ENCODE assay signal across 1 cellular context in the genomic region with DNA sequence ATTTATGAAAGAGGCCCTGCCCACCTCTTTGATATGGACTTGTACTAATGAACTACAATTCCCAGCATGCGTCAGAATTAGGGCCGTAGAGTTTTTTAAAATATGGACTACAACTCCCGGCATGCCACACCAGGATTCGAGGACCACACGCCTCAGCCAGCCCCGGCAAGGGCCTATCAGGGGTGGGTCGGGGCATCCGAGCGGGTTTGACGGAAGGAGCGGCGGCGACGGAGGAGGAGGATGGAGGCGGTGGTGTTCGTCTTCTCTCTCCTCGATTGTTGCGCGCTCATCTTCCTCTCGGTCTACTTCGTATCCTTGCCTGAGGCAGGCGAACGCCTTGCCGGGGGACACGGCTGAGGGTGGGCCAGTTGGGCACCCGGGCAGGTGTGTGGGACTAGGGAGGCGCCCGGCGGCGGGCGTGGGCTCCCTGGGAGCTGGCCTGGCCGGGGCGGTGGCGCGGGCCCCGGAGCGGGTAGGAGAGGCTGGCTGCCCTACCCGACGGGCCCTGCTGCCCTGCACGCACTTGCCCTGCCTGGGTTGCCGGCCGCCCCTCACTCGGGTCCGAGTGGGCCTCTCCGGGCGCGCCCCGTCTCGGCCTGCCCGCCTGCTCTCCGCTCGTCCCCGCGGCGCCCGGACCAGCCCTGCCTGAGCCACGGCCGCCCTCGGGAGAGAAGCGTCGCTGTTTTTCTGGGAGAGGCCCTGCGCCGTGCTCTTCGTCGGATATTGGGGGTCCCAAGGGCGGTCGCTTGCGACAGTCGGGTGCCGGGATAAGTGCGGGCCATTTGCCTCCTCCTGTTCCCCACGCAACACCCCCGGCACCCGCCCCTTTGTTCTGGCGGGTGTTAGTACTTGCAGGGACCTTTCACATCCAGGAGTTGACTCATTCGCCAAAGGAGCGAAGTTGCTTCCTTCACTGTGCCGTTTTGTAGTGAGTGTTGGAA.
TF ChIP-seq lines count a peak whose summit lies in the region.

TSS of gene CNIH4 (plus strand) at position 195 of the 941 bp plus-strand sequence. CDS start at position 241, 46 bp downstream.

TF ChIP-seq in HEK293, 187 proteins besides CTCF, POLR2A, EP300 and RAD21 (continued from another document and continues in another):
- TF ChIP-seq ZNF416 (tag by site-specific recombination; IDR thresholded peaks at IDR 0.05): no peak
- TF ChIP-seq ZNF514 (tag by site-specific recombination; IDR thresholded peaks at IDR 0.05): no peak
- TF ChIP-seq GFI1B (tag by site-specific recombination; IDR thresholded peaks at IDR 0.05): no peak
- peak; percentile 72 for TF ChIP-seq KLF1 (tag by site-specific recombination; IDR thresholded peaks at IDR 0.05)
- TF ChIP-seq REPIN1 (tag by site-specific recombination; IDR thresholded peaks at IDR 0.05; ENCODE audit: low read depth): peak; percentile 84; the same call in 1 of the 2 replicates
- peak; percentile 74 for TF ChIP-seq ZSCAN30 (tag by site-specific recombination; IDR thresholded peaks at IDR 0.05)
- TF ChIP-seq, protein P1, sequence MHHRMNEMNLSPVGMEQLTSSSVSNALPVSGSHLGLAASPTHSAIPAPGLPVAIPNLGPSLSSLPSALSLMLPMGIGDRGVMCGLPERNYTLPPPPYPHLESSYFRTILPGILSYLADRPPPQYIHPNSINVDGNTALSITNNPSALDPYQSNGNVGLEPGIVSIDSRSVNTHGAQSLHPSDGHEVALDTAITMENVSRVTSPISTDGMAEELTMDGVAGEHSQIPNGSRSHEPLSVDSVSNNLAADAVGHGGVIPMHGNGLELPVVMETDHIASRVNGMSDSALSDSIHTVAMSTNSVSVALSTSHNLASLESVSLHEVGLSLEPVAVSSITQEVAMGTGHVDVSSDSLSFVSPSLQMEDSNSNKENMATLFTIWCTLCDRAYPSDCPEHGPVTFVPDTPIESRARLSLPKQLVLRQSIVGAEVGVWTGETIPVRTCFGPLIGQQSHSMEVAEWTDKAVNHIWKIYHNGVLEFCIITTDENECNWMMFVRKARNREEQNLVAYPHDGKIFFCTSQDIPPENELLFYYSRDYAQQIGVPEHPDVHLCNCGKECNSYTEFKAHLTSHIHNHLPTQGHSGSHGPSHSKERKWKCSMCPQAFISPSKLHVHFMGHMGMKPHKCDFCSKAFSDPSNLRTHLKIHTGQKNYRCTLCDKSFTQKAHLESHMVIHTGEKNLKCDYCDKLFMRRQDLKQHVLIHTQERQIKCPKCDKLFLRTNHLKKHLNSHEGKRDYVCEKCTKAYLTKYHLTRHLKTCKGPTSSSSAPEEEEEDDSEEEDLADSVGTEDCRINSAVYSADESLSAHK (tag by site-specific recombination; IDR thresholded peaks at IDR 0.05): no peak
- TF ChIP-seq ZSCAN23 (tag by site-specific recombination; IDR thresholded peaks at IDR 0.05): no peak
- peak; percentile 91 for TF ChIP-seq SP3 (tag by site-specific recombination; IDR thresholded peaks at IDR 0.05)
- no peak for TF ChIP-seq ZNF274 (IDR thresholded peaks at IDR 0.05; ENCODE audit: low read length)
- no peak for TF ChIP-seq ZNF274 (tag by site-specific recombination; IDR thresholded peaks at IDR 0.05; ENCODE audit: borderline replicate concordance)
- peak; percentile 79 for TF ChIP-seq KLF17 (tag by site-specific recombination; IDR thresholded peaks at IDR 0.05)
- no peak for TF ChIP-seq ZNF155 (tag by site-specific recombination; IDR thresholded peaks at IDR 0.05)
- TF ChIP-seq, protein P2, sequence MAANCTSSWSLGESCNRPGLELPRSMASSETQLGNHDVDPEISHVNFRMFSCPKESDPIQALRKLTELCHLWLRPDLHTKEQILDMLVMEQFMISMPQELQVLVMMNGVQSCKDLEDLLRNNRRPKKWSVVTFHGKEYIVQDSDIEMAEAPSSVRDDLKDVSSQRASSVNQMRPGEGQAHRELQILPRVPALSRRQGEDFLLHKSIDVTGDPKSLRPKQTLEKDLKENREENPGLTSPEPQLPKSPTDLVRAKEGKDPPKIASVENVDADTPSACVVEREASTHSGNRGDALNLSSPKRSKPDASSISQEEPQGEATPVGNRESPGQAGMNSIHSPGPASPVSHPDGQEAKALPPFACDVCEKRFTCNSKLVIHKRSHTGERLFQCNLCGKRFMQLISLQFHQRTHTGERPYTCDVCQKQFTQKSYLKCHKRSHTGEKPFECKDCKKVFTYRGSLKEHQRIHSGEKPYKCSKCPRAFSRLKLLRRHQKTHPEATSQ (tag by site-specific recombination; IDR thresholded peaks at IDR 0.05): peak; percentile 83; the same call in 1 of the 2 replicates
- TF ChIP-seq KLF8 (tag by site-specific recombination; IDR thresholded peaks at IDR 0.05): peak; percentile 97
- no peak for TF ChIP-seq ZNF548 (tag by site-specific recombination; IDR thresholded peaks at IDR 0.05)
- TF ChIP-seq ZNF335 (tag by site-specific recombination; conservative IDR thresholded peaks at IDR 0.05): peak; percentile 99
- TF ChIP-seq GLIS1 (tag by site-specific recombination; IDR thresholded peaks at IDR 0.05): no peak; the same call in 1 of the 2 replicates
- TF ChIP-seq ZNF596 (tag by site-specific recombination; IDR thresholded peaks at IDR 0.05): no peak; the same call in 1 of the 2 replicates
- no peak for TF ChIP-seq ZNF670 (tag by site-specific recombination; IDR thresholded peaks at IDR 0.05; ENCODE audit: low read depth)
- TF ChIP-seq, protein P3, sequence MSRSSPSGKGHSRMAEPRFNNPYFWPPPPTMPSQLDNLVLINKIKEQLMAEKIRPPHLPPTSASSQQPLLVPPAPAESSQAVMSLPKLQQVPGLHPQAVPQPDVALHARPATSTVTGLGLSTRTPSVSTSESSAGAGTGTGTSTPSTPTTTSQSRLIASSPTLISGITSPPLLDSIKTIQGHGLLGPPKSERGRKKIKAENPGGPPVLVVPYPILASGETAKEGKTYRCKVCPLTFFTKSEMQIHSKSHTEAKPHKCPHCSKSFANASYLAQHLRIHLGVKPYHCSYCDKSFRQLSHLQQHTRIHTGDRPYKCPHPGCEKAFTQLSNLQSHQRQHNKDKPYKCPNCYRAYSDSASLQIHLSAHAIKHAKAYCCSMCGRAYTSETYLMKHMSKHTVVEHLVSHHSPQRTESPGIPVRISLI (tag by site-specific recombination; IDR thresholded peaks at IDR 0.05): peak; percentile 99
- TF ChIP-seq ZNF664 (tag by site-specific recombination; IDR thresholded peaks at IDR 0.05): no peak
- no peak for TF ChIP-seq ZNF777 (tag by site-specific recombination; IDR thresholded peaks at IDR 0.05; ENCODE audit: borderline replicate concordance)
- TF ChIP-seq WT1 (tag by site-specific recombination; IDR thresholded peaks at IDR 0.05): peak; percentile 62; the same call in 1 of the 2 replicates
- no peak for TF ChIP-seq ZNF48 (tag by site-specific recombination; IDR thresholded peaks at IDR 0.05)
- peak; percentile 47; the same call in 1 of the 2 replicates for TF ChIP-seq ZNF324 (tag by site-specific recombination; IDR thresholded peaks at IDR 0.05)
- TF ChIP-seq ZNF114 (tag by site-specific recombination; IDR thresholded peaks at IDR 0.05): no peak
- peak; percentile 99 for TF ChIP-seq ZNF610 (tag by site-specific recombination; IDR thresholded peaks at IDR 0.05; ENCODE audit: borderline replicate concordance)
- peak; percentile 99 for TF ChIP-seq ZBTB17 (tag by site-specific recombination; IDR thresholded peaks at IDR 0.05)
- no peak for TF ChIP-seq ZNF530 (tag by site-specific recombination; IDR thresholded peaks at IDR 0.05; ENCODE audit: low read depth)
- peak; percentile 52 for TF ChIP-seq KLF9 (tag by site-specific recombination; IDR thresholded peaks at IDR 0.05; ENCODE audit: low read depth)
- TF ChIP-seq ZNF501 (tag by site-specific recombination; IDR thresholded peaks at IDR 0.05): peak; percentile 97
- TF ChIP-seq RBAK (tag by site-specific recombination; IDR thresholded peaks at IDR 0.05): no peak
- TF ChIP-seq ZNF488 (tag by site-specific recombination; IDR thresholded peaks at IDR 0.05): no peak
- peak; percentile 80; the same call in 1 of the 2 replicates for TF ChIP-seq ZBTB7A (tag by site-specific recombination; IDR thresholded peaks at IDR 0.05; ENCODE audit: low read depth)
- TF ChIP-seq ZNF660 (tag by site-specific recombination; IDR thresholded peaks at IDR 0.05): peak; percentile 75
- no peak for TF ChIP-seq ZNF747 (tag by site-specific recombination; IDR thresholded peaks at IDR 0.05)
- no peak for TF ChIP-seq ZNF571 (tag by site-specific recombination; IDR thresholded peaks at IDR 0.05)
- TF ChIP-seq, protein P4, sequence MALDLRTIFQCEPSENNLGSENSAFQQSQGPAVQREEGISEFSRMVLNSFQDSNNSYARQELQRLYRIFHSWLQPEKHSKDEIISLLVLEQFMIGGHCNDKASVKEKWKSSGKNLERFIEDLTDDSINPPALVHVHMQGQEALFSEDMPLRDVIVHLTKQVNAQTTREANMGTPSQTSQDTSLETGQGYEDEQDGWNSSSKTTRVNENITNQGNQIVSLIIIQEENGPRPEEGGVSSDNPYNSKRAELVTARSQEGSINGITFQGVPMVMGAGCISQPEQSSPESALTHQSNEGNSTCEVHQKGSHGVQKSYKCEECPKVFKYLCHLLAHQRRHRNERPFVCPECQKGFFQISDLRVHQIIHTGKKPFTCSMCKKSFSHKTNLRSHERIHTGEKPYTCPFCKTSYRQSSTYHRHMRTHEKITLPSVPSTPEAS (tag by site-specific recombination; IDR thresholded peaks at IDR 0.05): no peak
- TF ChIP-seq ZNF585B (tag by site-specific recombination; IDR thresholded peaks at IDR 0.05): peak; percentile 34; the same call in 1 of the 2 replicates
- peak; percentile 49; the same call in 1 of the 2 replicates for TF ChIP-seq KLF7 (tag by site-specific recombination; IDR thresholded peaks at IDR 0.05; ENCODE audit: borderline replicate concordance)
- no peak for TF ChIP-seq ZNF23 (tag by site-specific recombination; IDR thresholded peaks at IDR 0.05; ENCODE audit: borderline replicate concordance)
- peak; percentile 86 for TF ChIP-seq PRDM1 (tag by site-specific recombination; IDR thresholded peaks at IDR 0.05)
- TF ChIP-seq, protein P5, sequence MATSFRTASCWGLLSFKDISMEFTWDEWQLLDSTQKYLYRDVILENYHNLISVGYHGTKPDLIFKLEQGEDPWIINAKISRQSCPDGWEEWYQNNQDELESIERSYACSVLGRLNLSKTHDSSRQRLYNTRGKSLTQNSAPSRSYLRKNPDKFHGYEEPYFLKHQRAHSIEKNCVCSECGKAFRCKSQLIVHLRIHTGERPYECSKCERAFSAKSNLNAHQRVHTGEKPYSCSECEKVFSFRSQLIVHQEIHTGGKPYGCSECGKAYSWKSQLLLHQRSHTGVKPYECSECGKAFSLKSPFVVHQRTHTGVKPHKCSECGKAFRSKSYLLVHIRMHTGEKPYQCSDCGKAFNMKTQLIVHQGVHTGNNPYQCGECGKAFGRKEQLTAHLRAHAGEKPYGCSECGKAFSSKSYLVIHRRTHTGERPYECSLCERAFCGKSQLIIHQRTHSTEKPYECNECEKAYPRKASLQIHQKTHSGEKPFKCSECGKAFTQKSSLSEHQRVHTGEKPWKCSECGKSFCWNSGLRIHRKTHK (tag by site-specific recombination; IDR thresholded peaks at IDR 0.05): no peak
- peak; percentile 94 for TF ChIP-seq ZNF513 (tag by site-specific recombination; IDR thresholded peaks at IDR 0.05)
- TF ChIP-seq ZNF366 (tag by site-specific recombination; conservative IDR thresholded peaks at IDR 0.05): peak; percentile 92
- no peak for TF ChIP-seq ZNF624 (tag by site-specific recombination; IDR thresholded peaks at IDR 0.05)
- TF ChIP-seq ZNF785 (tag by site-specific recombination; IDR thresholded peaks at IDR 0.05): no peak
- no peak; the same call in 1 of the 2 replicates for TF ChIP-seq ZNF391 (tag by site-specific recombination; IDR thresholded peaks at IDR 0.05; ENCODE audit: borderline replicate concordance, low read depth)
- TF ChIP-seq EGR2 (tag by site-specific recombination; IDR thresholded peaks at IDR 0.05; ENCODE audit: low read depth): peak; percentile 92
- peak; percentile 59; the same call in 1 of the 2 replicates for TF ChIP-seq ZNF169 (tag by site-specific recombination; IDR thresholded peaks at IDR 0.05)
- peak; percentile 23; the same call in 1 of the 2 replicates for TF ChIP-seq ZSCAN16 (tag by site-specific recombination; IDR thresholded peaks at IDR 0.05)
- TF ChIP-seq, protein P6, sequence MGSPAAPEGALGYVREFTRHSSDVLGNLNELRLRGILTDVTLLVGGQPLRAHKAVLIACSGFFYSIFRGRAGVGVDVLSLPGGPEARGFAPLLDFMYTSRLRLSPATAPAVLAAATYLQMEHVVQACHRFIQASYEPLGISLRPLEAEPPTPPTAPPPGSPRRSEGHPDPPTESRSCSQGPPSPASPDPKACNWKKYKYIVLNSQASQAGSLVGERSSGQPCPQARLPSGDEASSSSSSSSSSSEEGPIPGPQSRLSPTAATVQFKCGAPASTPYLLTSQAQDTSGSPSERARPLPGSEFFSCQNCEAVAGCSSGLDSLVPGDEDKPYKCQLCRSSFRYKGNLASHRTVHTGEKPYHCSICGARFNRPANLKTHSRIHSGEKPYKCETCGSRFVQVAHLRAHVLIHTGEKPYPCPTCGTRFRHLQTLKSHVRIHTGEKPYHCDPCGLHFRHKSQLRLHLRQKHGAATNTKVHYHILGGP (tag by site-specific recombination; IDR thresholded peaks at IDR 0.05): no peak
- TF ChIP-seq ZFP69B (tag by site-specific recombination; IDR thresholded peaks at IDR 0.05): no peak; the same call in 1 of the 2 replicates
- no peak for TF ChIP-seq OVOL3 (tag by site-specific recombination; IDR thresholded peaks at IDR 0.05)
- TF ChIP-seq ZBTB21 (tag by site-specific recombination; IDR thresholded peaks at IDR 0.05): 0 out of 2 replicates have a peak, but pooled peaks have one; percentile 25
